1 cellular context compared by ENCODE assay signal in genomic region chr7:142813262-142813661, GRCh38.
TF ChIP-seq lines count a peak whose summit lies in the region.

No MANE protein-coding gene starts in this region.

TF ChIP-seq in HepG2, 621 proteins besides CTCF, POLR2A, EP300 and RAD21:
- TF ChIP-seq, protein P1, sequence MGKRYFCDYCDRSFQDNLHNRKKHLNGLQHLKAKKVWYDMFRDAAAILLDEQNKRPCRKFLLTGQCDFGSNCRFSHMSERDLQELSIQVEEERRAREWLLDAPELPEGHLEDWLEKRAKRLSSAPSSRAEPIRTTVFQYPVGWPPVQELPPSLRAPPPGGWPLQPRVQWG (CRISPR knock-in tag; IDR thresholded peaks at IDR 0.05; ENCODE audit: borderline replicate concordance, low read depth), result no peak
- TF ChIP-seq TEAD3 (CRISPR knock-in tag; optimal IDR thresholded peaks at IDR 0.05; ENCODE audit: borderline replicate concordance) (peak; percentile 48), JUNB (CRISPR knock-in tag; IDR thresholded peaks at IDR 0.05; ENCODE audit: borderline replicate concordance) (0 out of 2 replicates have a peak, but pooled peaks have one; percentile 24), KAT7 (CRISPR knock-in tag; IDR thresholded peaks at IDR 0.05; ENCODE audit: borderline replicate concordance) (no peak), FOSL2 (CRISPR knock-in tag; IDR thresholded peaks at IDR 0.05) (peak; percentile 74), CBX1 (IDR thresholded peaks at IDR 0.05; ENCODE audit: low read depth) (no peak), FOXP1 (IDR thresholded peaks at IDR 0.05) (no peak), FOXP1 (CRISPR knock-in tag; IDR thresholded peaks at IDR 0.05) (0 out of 2 replicates have a peak, but pooled peaks have one; percentile 32), FOXA3 (CRISPR knock-in tag; IDR thresholded peaks at IDR 0.05) (0 out of 2 replicates have a peak, but pooled peaks have one; percentile 22), PREB (CRISPR knock-in tag; IDR thresholded peaks at IDR 0.05) (no peak), ZNF572 (CRISPR knock-in tag; IDR thresholded peaks at IDR 0.05) (no peak)
- TF ChIP-seq, protein P2, sequence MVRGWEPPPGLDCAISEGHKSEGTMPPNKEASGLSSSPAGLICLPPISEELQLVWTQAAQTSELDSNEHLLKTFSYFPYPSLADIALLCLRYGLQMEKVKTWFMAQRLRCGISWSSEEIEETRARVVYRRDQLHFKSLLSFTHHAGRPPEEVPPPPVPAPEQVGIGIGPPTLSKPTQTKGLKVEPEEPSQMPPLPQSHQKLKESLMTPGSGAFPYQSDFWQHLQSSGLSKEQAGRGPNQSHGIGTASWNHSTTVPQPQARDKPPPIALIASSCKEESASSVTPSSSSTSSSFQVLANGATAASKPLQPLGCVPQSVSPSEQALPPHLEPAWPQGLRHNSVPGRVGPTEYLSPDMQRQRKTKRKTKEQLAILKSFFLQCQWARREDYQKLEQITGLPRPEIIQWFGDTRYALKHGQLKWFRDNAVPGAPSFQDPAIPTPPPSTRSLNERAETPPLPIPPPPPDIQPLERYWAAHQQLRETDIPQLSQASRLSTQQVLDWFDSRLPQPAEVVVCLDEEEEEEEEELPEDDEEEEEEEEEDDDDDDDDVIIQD (CRISPR knock-in tag; IDR thresholded peaks at IDR 0.05; ENCODE audit: low read depth), result no peak
TF ChIP-seq in HepG2: peak in this region for 5.
